Comparison of ENCODE assay signal across 15 cellular contexts in genomic region chr1:153525088-153525713, GRCh38. TPM values are rescaled to one million over a fixed set of nuclear protein-coding genes. Genes with fewer than 3 reads are reported as not detected.
DNase-seq lines count a peak whose midpoint lies in the region; ATAC-seq and TF ChIP-seq lines count a peak whose summit lies in the region.
"Had no signal": no experiment of that assay in that cellular context is flagged by ENCODE, and none has a peak within 500 bp of the region (broad histone marks: within the 10 kb centered on the region; RNA-seq: fewer than 3 reads in every experiment).

No MANE protein-coding gene starts in this region.

- WGBS in neuronal stem cell (ENCODE audit: extremely low coverage in 2 of 2, insufficient read length in 2 of 2, insufficient replicate concordance in 1 of 2), 2 donors, result no CpG with 5 or more reads among the region's 3 CpGs

- no peak for TF ChIP-seq CTCF in HFFc6 (IDR thresholded peaks at IDR 0.05)

- H3K9me3 Mint-ChIP-seq in HFFc6, result no peaks in the 10 kb centered on the region
- H3K9me3 Mint-ChIP-seq: CD4-positive, alpha-beta T cell; effector memory CD8-positive, alpha-beta T cell had no signal

- H3K36me3 ChIP-seq in neuronal stem cell (replicated peaks in 1 of 2; ENCODE audit: control insufficient read depth in 2 of 2, insufficient read depth in 2 of 2, low read length in 2 of 2), result no peaks in the 10 kb centered on the region
- H3K36me3 ChIP-seq: stomach had no signal

- H3K9me3 ChIP-seq in neuronal stem cell (replicated peaks in 1 of 2; ENCODE audit: control insufficient read depth in 2 of 2, insufficient read depth in 1 of 2, low read depth in 1 of 2, low read length in 2 of 2), result no peaks in the 10 kb centered on the region
- H3K9me3 ChIP-seq: stomach had no signal

- H3K23ac ChIP-seq in neuronal stem cell (ENCODE audit: low read depth, low read length, poor library complexity), result no peak overlapping the region

- peaks cover 3 to 5% of the 10 kb centered on the region in 2 donors for H3K4me1 ChIP-seq in neuronal stem cell (ENCODE audit: control insufficient read depth in 2 of 2, insufficient read depth in 1 of 2, low read depth in 1 of 2, low read length in 2 of 2)

- DNase-seq in ELF-1 (ENCODE audit: low read depth, low spot score) (peak; percentile 62), NCI-H524 (lab: John Stamatoyannopoulos, UW) (peak; percentile 87 to 95), ecto neural progenitor cell (ENCODE audit: low spot score) (peak; percentile 43), neuronal stem cell (ENCODE audit: low spot score) (no peak), left colon (no peak), HFFc6 (no peak), pons (ENCODE audit: low spot score) (no peak)
- DNase-seq: CD4-positive, alpha-beta T cell; effector memory CD8-positive, alpha-beta T cell; NCI-H1417 treated with DMSO at 0.1 percent for 48 hours; posterior cingulate gyrus; stimulated activated CD4-positive, alpha-beta T cell treated with anti-CD3 and anti-CD28 coated beads, Interleukin-4, amount 100 ng/mL, for 24 hours; stomach had no signal

- no peak overlapping the region for H4K8ac ChIP-seq in neuronal stem cell (ENCODE audit: low read depth, low read length)

- H3K4me3 ChIP-seq in neuronal stem cell (ENCODE audit: low read length in 2 of 2), result no peak overlapping the region
- H3K4me3 ChIP-seq: stomach had no signal

- H3K27ac ChIP-seq in neuronal stem cell (replicated peaks; ENCODE audit: low read length), result peak overlapping the region; percentile 32
- H3K27ac ChIP-seq: stomach had no signal

- H3K27me3 ChIP-seq in neuronal stem cell (ENCODE audit: control insufficient read depth in 3 of 3, insufficient read depth in 3 of 3, low read depth in 1 of 3, low read length in 3 of 3), result no peaks in the 10 kb centered on the region
- H3K27me3 ChIP-seq: stomach had no signal

- H3K4ac ChIP-seq in neuronal stem cell (ENCODE audit: low read length), result no peak overlapping the region

- intact Hi-C loops in left colon (cut with DNase I, micrococcal nuclease), result no loop called here

- H2BK12ac ChIP-seq in neuronal stem cell (ENCODE audit: low read length), result peak overlapping the region; percentile 30

- H2BK120ac ChIP-seq in neuronal stem cell (ENCODE audit: low read depth, low read length), result no peak overlapping the region

- H3K14ac ChIP-seq in neuronal stem cell (ENCODE audit: low read length), result no peak overlapping the region

- ATAC-seq in GM21717 (IDR thresholded peaks at IDR 0.05; ENCODE audit: unreplicated experiment) (no peak), left colon (no peak)
- ATAC-seq: effector memory CD8-positive, alpha-beta T cell had no signal

- no peaks in the 10 kb centered on the region for H3K36me3 Mint-ChIP-seq in HFFc6 (ENCODE audit: low read depth)

- no peaks in the 10 kb centered on the region for H3K79me1 ChIP-seq in neuronal stem cell (ENCODE audit: low read depth, low read length)

- H3K9ac ChIP-seq in neuronal stem cell (ENCODE audit: low read depth, low read length, poor library complexity), result no peak overlapping the region

- peak overlapping the region; percentile 58 for H3K18ac ChIP-seq in neuronal stem cell (ENCODE audit: low read length)

- no peak overlapping the region for H3K4me3 Mint-ChIP-seq in HFFc6
- H3K4me3 Mint-ChIP-seq: CD4-positive, alpha-beta T cell; effector memory CD8-positive, alpha-beta T cell had no signal

- no peaks in the 10 kb centered on the region for H3K27me3 Mint-ChIP-seq in HFFc6 (ENCODE audit: insufficient read depth)
- H3K27me3 Mint-ChIP-seq: CD4-positive, alpha-beta T cell; effector memory CD8-positive, alpha-beta T cell had no signal

- no peak overlapping the region for H2BK15ac ChIP-seq in neuronal stem cell (ENCODE audit: low read length)

- no peak overlapping the region for H2AFZ ChIP-seq in neuronal stem cell (ENCODE audit: low read length)

- H2AK5ac ChIP-seq in neuronal stem cell (ENCODE audit: low read depth, low read length), result no peak overlapping the region

- no peak overlapping the region for H4K91ac ChIP-seq in neuronal stem cell (ENCODE audit: low read depth, low read length, poor library complexity)

- H3K4me1 Mint-ChIP-seq in HFFc6 (ENCODE audit: low read depth), result peaks cover 41% of the 10 kb centered on the region

- H2BK5ac ChIP-seq in neuronal stem cell (ENCODE audit: low read length), result no peak overlapping the region

- H3K4me2 ChIP-seq in neuronal stem cell (ENCODE audit: insufficient read depth, low read length, poor library complexity, severe bottlenecking), result no peak overlapping the region

- H3K27ac Mint-ChIP-seq in HFFc6, result no peak overlapping the region
- H3K27ac Mint-ChIP-seq: CD4-positive, alpha-beta T cell; effector memory CD8-positive, alpha-beta T cell had no signal

RNA-seq across cellular contexts. Expression of gene S100A6, which starts 10.6 kb away (rescaled TPM):
- polyA plus RNA-seq in neuronal stem cell (2013, experiment 1 of 2), result 17.2 TPM
- 17.4 TPM for polyA plus RNA-seq in neuronal stem cell (2013, experiment 2 of 2)
- total RNA-seq in left colon, result 1,000 to 10,000 TPM; 2,086 to 2,115 TPM
- 1,000 to 10,000 TPM; 1,971 to 2,311 (median 2,129) TPM for total RNA-seq in HFFc6 (2021; fragmentation: NEBNext Ultra II Directional; extraction: Animal tissue kit (Norgen Biotek cat#: 25700))

RNA-seq across cellular contexts. Expression of gene S100A5, which starts 15.5 kb away (rescaled TPM):
- not detected for polyA plus RNA-seq in neuronal stem cell (2013, experiment 1 of 2)
- polyA plus RNA-seq in neuronal stem cell (2013, experiment 2 of 2), result not detected
- not detected for total RNA-seq in left colon
- 1 to 10 TPM in 1 of 6 experiments, under 1 TPM in 5; 0.40 to 1.2 (median 0.71) TPM for total RNA-seq in HFFc6 (2021; fragmentation: NEBNext Ultra II Directional; extraction: Animal tissue kit (Norgen Biotek cat#: 25700))
- total RNA-seq: mesenteric fat pad, stomach had no signal
- polyA plus RNA-seq: stomach had no signal

RNA-seq across cellular contexts. Expression of gene S100A4, which starts 20.4 kb away (rescaled TPM):
- polyA plus RNA-seq in neuronal stem cell (2013, experiment 1 of 2), result 51.2 TPM
- 52.2 TPM for polyA plus RNA-seq in neuronal stem cell (2013, experiment 2 of 2)
- total RNA-seq in left colon, result 10 to 100 TPM; 36.1 to 79.4 TPM
- total RNA-seq in HFFc6 (2021; fragmentation: NEBNext Ultra II Directional; extraction: Animal tissue kit (Norgen Biotek cat#: 25700)), result 100 to 1,000 TPM; 394 to 846 (median 814) TPM

RNA-seq across cellular contexts. Expression of gene S100A3, which starts 23.9 kb away (rescaled TPM):
- polyA plus RNA-seq in neuronal stem cell (2013, experiment 1 of 2), result 0.07 TPM
- 0.15 TPM for polyA plus RNA-seq in neuronal stem cell (2013, experiment 2 of 2)
- total RNA-seq in left colon, result not detected
- 1 to 10 TPM; 3.4 to 5.6 (median 5.1) TPM for total RNA-seq in HFFc6 (2021; fragmentation: NEBNext Ultra II Directional; extraction: Animal tissue kit (Norgen Biotek cat#: 25700))
- total RNA-seq: CD4-positive, alpha-beta T cell; stomach had no signal

RNA-seq across cellular contexts. Expression of gene S100A2, which starts 40.4 kb away (rescaled TPM):
- 0.86 TPM for polyA plus RNA-seq in neuronal stem cell (2013, experiment 1 of 2)
- polyA plus RNA-seq in neuronal stem cell (2013, experiment 2 of 2), result 0.73 TPM
- total RNA-seq in left colon, result 1 to 10 TPM in 1 of 2 donors, not detected in 1; 1.1 TPM
- 10 to 100 TPM in 4 of 6 experiments, 1 to 10 TPM in 2; 7.4 to 12.5 (median 10.4) TPM for total RNA-seq in HFFc6 (2021; fragmentation: NEBNext Ultra II Directional; extraction: Animal tissue kit (Norgen Biotek cat#: 25700))
- total RNA-seq: CD4-positive, alpha-beta T cell had no signal

Comparison
In these comparisons a context has a peak if more than half of its experiments do, and no peak if none do; other contexts are left out.
1. DNase-seq: peak in ELF-1 (single experiment), NCI-H524 (2 of 2) and ecto neural progenitor cell (single experiment); none in neuronal stem cell (single experiment), left colon (0 of 2), HFFc6 (single experiment) and pons (single experiment).
2. RNA of gene S100A4, which starts 20.4 kb away (total RNA-seq): 394 to 846 TPM in HFFc6; 36.1 to 79.4 TPM in left colon; every median in the first group is over 4 times any median in the second.